Comparison of ENCODE assay signal across 8 cellular contexts in genomic region chr16:89507834-89508590, GRCh38. TPM values are rescaled to one million over a fixed set of nuclear protein-coding genes. Genes with fewer than 3 reads are reported as not detected.
DNase-seq lines count a peak whose midpoint lies in the region; ATAC-seq and TF ChIP-seq lines count a peak whose summit lies in the region.

TSS of gene SPG7 (plus strand) at chr16:89508403. CDS start at chr16:89508418, 15 bp downstream.

- H3K27ac ChIP-seq in OCI-LY3 (ENCODE audit: low read length), result peak within 1 kb of the TSS; percentile 56

- H3K27me3 ChIP-seq in OCI-LY3 (ENCODE audit: low read depth, low read length), result no peaks in the 10 kb centered on the region
- H3K27me3 ChIP-seq in mononuclear cell (ENCODE audit: insufficient read depth, low read length), result no peaks in the 10 kb centered on the region

- peaks cover 15% of the 10 kb centered on the region for H3K36me3 ChIP-seq in OCI-LY3 (replicated peaks; ENCODE audit: low read depth, low read length)

- peak; percentile 58 for ATAC-seq in GM21360 (IDR thresholded peaks at IDR 0.05; ENCODE audit: unreplicated experiment)

- in situ Hi-C loops in Caki2 (cut with HindIII; ENCODE audit: low pct_unique_long_range_greater_than_20kb, low sequenced_read_pairs), result no loop called here

- peak; percentile 82 for DNase-seq in Caki2 (ENCODE audit: low read depth)
- peak; percentile 82 for DNase-seq in HT1080 (ENCODE audit: low read depth)
- peak; percentile 96 for DNase-seq in activated CD8-positive, alpha-beta memory T cell treated with anti-CD3 and anti-CD28 coated beads, Interleukin-2, amount 50 U/mL, for 48 hours
- peak; percentile 95 for DNase-seq in epidermal melanocyte (ENCODE audit: insufficient read length, low spot score)
- peak; percentile 82 to 90 for DNase-seq in stimulated activated CD8-positive, alpha-beta memory T cell treated with anti-CD3 and anti-CD28 coated beads, Interleukin-2, amount 100 ng/mL, for 48 hours (ENCODE audit: low read depth in 2 of 2)

- H3K4me3 ChIP-seq in OCI-LY3 (ENCODE audit: low read length) (peak within 1 kb of the TSS; percentile 79), mononuclear cell (ENCODE audit: low read length) (peak within 1 kb of the TSS; percentile 82)

- H3K4me1 ChIP-seq in OCI-LY3 (ENCODE audit: low read length) (peaks cover 28% of the 10 kb centered on the region), mononuclear cell (ENCODE audit: insufficient read depth, low read length) (peaks cover 46% of the 10 kb centered on the region)

- H3K4me2 ChIP-seq in OCI-LY3 (ENCODE audit: low read length), result peak within 1 kb of the TSS; percentile 96

- H3K9me3 ChIP-seq in OCI-LY3 (ENCODE audit: insufficient read depth, low read length) (no peaks in the 10 kb centered on the region), mononuclear cell (ENCODE audit: low read depth, low read length) (no peaks in the 10 kb centered on the region)

- no peak for TF ChIP-seq CTCF in OCI-LY3 (IDR thresholded peaks at IDR 0.05; ENCODE audit: low read depth, low read length)

- peaks cover 4% of the 10 kb centered on the region; the same call in 1 of the 2 replicates for H4K20me1 ChIP-seq in OCI-LY3 (ENCODE audit: insufficient read depth, low read length)

- peaks cover 41% of the 10 kb centered on the region for H3K79me2 ChIP-seq in OCI-LY3 (ENCODE audit: low read length)

- H3K9ac ChIP-seq in OCI-LY3 (ENCODE audit: low read length), result peak within 1 kb of the TSS; percentile 97

- H2AFZ ChIP-seq in OCI-LY3 (ENCODE audit: low read depth, low read length), result peak within 1 kb of the TSS; percentile 63; the same call in 1 of the 2 replicates

RNA-seq across cellular contexts. Expression of gene SPG7, which starts in this region (rescaled TPM):
- 58.6 and 65.0 TPM in 2 replicates for total RNA-seq in Caki2 (2014; rRNA removed; shearing (Covaris generic); ENCODE audit: low replicate concordance)
- total RNA-seq in HT1080 (2014; rRNA removed; shearing (Covaris generic)), result 98.5 and 101 TPM in 2 replicates
- polyA plus RNA-seq in HT1080 (2015; cell fraction: cytosol; rRNA removed), result 48.6 and 93.7 TPM in 2 replicates
- 341 and 373 TPM in 2 replicates for polyA plus RNA-seq in HT1080 (2015; cell fraction: nucleus; rRNA removed)
- total RNA-seq in mononuclear cell, result 83.3 TPM

Comparison
In these comparisons a context has a peak if more than half of its experiments do, and no peak if none do; other contexts are left out.
1. Peak in every context shown above with its lines: DNase-seq, ATAC-seq, H3K4me3 ChIP-seq and H3K27ac ChIP-seq.